ENCODE assay signal across 27 cellular contexts in the genomic region with DNA sequence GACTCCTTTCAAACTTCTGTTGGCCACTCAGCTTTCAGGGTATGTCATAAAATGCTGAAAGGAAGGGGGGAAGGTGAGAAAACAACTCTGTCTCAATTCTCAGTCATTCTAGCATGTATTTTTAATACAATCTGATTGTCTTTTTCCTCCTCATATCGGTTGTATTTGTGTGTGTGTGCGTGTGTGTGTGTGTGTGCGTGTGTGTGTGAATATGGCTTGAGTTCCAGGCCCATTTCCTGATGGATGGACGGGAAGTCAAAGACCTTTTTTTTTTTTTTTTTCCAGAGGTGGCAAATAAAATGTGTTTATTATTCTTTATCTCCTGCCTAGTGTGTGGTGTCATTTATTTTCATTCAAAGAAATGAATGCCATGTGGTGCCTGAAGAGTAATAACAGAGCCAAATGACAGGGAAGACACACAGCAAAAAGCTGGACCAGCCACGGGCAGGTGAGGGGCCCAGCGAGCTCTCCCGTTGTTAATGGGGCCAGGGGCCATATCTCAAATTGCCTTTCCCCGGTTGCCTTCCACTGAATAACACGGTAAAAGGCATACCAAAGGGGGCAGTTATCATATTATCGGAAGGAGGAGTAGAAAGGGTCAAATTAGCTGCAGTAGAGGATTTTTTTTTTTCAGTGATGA.
"Had no signal": no experiment of that assay in that cellular context is flagged by ENCODE, and none has a peak within 500 bp of the region (broad histone marks: within the 10 kb centered on the region; RNA-seq: fewer than 3 reads in every experiment).

No MANE protein-coding gene starts in this region.

- ATAC-seq: left lung, pancreas, right cardiac atrium, sciatic nerve, upper lobe of right lung had no signal

- H3K9me3 ChIP-seq: left lung, pancreas, prostate gland, stomach, testis, thyroid gland, upper lobe of right lung had no signal

- FAIRE-seq: keratinocyte, pancreas, urothelium cell line had no signal

- H3K9me3 Mint-ChIP-seq: mesothelial cell of epicardium; nephron; stimulated activated naive B cell treated with anti-CD40 and anti-IgM and Interleukin-4, amounts not matched to agents 10 μg/mL and 1 μg/mL and 100 μg/mL, for 72 hours had no signal

- H3K36me3 Mint-ChIP-seq: mesothelial cell of epicardium, naive B cell had no signal

- H3K27me3 ChIP-seq: testis, thyroid gland had no signal

- H3K36me3 ChIP-seq: left lung, pancreas, prostate gland, stomach, thyroid gland, upper lobe of right lung had no signal

- H3K4me3 Mint-ChIP-seq: mesothelial cell of epicardium; stimulated activated naive B cell treated with anti-CD40 and anti-IgM and Interleukin-4, amounts not matched to agents 10 μg/mL and 1 μg/mL and 100 μg/mL, for 72 hours had no signal

- DNase-seq: hippocampal formation; left colon; left lung; naive B cell; pancreas; posterior cingulate gyrus; retina; right cardiac atrium; stimulated activated CD4-positive, alpha-beta T cell treated with anti-CD3 and anti-CD28 coated beads, Interleukin-12 subunit alpha, Interleukin-12 subunit beta, amount 100 ng/mL, for 4 hours; stimulated activated CD4-positive, alpha-beta T cell treated with anti-CD3 and anti-CD28 coated beads, Interleukin-15, amount 100 ng/mL, for 24 hours; stimulated activated CD4-positive, alpha-beta T cell treated with anti-CD3 and anti-CD28 coated beads, Interleukin-2, amount 100 ng/mL, for 24 hours; stimulated activated CD4-positive, alpha-beta T cell treated with anti-CD3 and anti-CD28 coated beads, Interleukin-4, amount 100 ng/mL, for 1 hour; stimulated activated naive B cell treated with anti-CD40 and anti-IgM and Interleukin-4, amounts not matched to agents 10 μg/mL and 1 μg/mL and 100 μg/mL, for 72 hours; stimulated activated naive CD8-positive, alpha-beta T cell treated with anti-CD3 and anti-CD28 coated beads, Interleukin-15, Interleukin-2, amounts not matched to agents 100 U/mL and 50 U/mL, for 24 hours; stomach; testis; thyroid gland; trophoblast cell; upper lobe of right lung had no signal

- H3K27ac ChIP-seq: left lung, pancreas, prostate gland, skin epidermis, stomach, testis, thyroid gland, upper lobe of right lung had no signal

- H3K4me3 ChIP-seq: left lung, lung, pancreas, prostate gland, skin epidermis, stomach, testis, thyroid gland, upper lobe of right lung had no signal

- H3K27ac Mint-ChIP-seq: mesothelial cell of epicardium; naive B cell; nephron; stimulated activated naive B cell treated with anti-CD40 and anti-IgM and Interleukin-4, amounts not matched to agents 10 μg/mL and 1 μg/mL and 100 μg/mL, for 72 hours had no signal
